ENCODE assay signal across 1 cellular context in the genomic region with DNA sequence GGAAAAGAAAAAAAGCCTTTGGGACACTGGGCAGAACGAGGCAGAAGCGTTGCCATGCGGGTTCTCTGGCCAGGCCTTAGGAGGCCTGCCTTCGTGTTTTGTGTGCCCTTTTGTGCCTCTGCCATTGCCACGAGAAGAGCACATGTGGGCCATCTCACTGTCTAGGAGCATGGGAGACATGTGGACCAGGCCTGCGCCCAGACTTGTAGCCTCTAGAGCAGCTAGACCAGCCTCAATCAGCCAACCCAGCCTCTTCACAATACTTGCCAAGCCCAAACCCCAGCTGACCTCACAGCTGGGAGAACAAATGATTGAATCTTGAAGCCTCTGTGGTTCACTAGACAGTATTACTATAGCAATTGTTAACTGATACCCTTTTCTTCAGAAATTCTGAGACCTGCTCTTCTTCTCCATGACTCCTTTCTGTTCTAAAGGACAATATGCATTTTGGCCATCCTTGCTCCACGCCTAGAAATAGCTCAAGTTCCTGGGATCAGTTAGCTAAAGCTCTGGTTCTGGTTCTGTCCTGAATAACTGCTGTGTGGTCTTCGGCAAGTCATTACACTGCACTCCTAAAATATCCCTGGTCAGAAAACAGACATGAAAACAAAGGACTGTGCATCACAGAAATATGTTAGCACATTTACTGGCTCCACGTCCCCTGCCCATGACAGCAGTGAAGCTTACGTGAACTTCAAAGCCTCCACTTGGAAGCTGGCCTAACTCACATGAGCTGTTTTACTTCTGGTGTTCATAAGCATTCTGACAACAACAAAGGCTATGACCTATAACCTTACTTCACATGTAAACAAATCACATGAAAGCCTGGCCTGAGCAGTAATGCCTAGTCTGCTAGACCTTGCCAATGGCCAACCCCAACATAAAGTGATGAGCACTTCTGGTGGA.
TF ChIP-seq lines count a peak whose summit lies in the region.

No MANE protein-coding gene starts in this region.

TF ChIP-seq in HepG2, 621 proteins besides CTCF, POLR2A, EP300 and RAD21 (continued from another document):
- TF ChIP-seq, protein P1, sequence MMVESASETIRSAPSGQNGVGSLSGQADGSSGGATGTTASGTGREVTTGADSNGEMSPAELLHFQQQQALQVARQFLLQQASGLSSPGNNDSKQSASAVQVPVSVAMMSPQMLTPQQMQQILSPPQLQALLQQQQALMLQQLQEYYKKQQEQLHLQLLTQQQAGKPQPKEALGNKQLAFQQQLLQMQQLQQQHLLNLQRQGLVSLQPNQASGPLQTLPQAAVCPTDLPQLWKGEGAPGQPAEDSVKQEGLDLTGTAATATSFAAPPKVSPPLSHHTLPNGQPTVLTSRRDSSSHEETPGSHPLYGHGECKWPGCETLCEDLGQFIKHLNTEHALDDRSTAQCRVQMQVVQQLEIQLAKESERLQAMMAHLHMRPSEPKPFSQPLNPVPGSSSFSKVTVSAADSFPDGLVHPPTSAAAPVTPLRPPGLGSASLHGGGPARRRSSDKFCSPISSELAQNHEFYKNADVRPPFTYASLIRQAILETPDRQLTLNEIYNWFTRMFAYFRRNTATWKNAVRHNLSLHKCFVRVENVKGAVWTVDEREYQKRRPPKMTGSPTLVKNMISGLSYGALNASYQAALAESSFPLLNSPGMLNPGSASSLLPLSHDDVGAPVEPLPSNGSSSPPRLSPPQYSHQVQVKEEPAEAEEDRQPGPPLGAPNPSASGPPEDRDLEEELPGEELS (CRISPR knock-in tag; IDR thresholded peaks at IDR 0.05): 0 out of 2 replicates have a peak, but pooled peaks have one; percentile 24
- 0 out of 2 replicates have a peak, but pooled peaks have one; percentile 55 for TF ChIP-seq SIX4 (CRISPR knock-in tag; IDR thresholded peaks at IDR 0.05)
- TF ChIP-seq RXRB (CRISPR knock-in tag; IDR thresholded peaks at IDR 0.05; ENCODE audit: borderline replicate concordance): 0 out of 2 replicates have a peak, but pooled peaks have one; percentile 8
- TF ChIP-seq SALL1 (CRISPR knock-in tag; IDR thresholded peaks at IDR 0.05): 0 out of 2 replicates have a peak, but pooled peaks have one; percentile 20
- TF ChIP-seq SOX5 (CRISPR knock-in tag; IDR thresholded peaks at IDR 0.05; ENCODE audit: borderline replicate concordance): peak; percentile 83
- TF ChIP-seq SNAPC2 (CRISPR knock-in tag; IDR thresholded peaks at IDR 0.05): 0 out of 2 replicates have a peak, but pooled peaks have one; percentile 28
- peak; percentile 43; the same call in 1 of the 2 replicates for TF ChIP-seq ARID5B (CRISPR knock-in tag; IDR thresholded peaks at IDR 0.05)
- TF ChIP-seq BHLHE40 (IDR thresholded peaks at IDR 0.05; ENCODE audit: low read length): peak; percentile 72
- no peak for TF ChIP-seq HMGA1 (CRISPR knock-in tag; conservative IDR thresholded peaks at IDR 0.05)
- TF ChIP-seq, protein P2, sequence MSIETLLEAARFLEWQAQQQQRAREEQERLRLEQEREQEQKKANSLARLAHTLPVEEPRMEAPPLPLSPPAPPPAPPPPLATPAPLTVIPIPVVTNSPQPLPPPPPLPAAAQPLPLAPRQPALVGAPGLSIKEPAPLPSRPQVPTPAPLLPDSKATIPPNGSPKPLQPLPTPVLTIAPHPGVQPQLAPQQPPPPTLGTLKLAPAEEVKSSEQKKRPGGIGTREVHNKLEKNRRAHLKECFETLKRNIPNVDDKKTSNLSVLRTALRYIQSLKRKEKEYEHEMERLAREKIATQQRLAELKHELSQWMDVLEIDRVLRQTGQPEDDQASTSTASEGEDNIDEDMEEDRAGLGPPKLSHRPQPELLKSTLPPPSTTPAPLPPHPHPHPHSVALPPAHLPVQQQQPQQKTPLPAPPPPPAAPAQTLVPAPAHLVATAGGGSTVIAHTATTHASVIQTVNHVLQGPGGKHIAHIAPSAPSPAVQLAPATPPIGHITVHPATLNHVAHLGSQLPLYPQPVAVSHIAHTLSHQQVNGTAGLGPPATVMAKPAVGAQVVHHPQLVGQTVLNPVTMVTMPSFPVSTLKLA (IDR thresholded peaks at IDR 0.05): 0 out of 2 replicates have a peak, but pooled peaks have one; percentile 16
- TF ChIP-seq GATAD2A (CRISPR knock-in tag; IDR thresholded peaks at IDR 0.05): peak; percentile 66
- TF ChIP-seq SOX6 (IDR thresholded peaks at IDR 0.05): no peak
- peak; percentile 52; the same call in 1 of the 2 replicates for TF ChIP-seq SOX6 (CRISPR knock-in tag; IDR thresholded peaks at IDR 0.05)
- TF ChIP-seq NR2F2 (IDR thresholded peaks at IDR 0.05; ENCODE audit: borderline replicate concordance, low read depth): no peak
- TF ChIP-seq TCF7 (IDR thresholded peaks at IDR 0.05; ENCODE audit: low read depth): peak; percentile 40; the same call in 1 of the 2 replicates
- TF ChIP-seq TFE3 (CRISPR knock-in tag; IDR thresholded peaks at IDR 0.05): no peak
- no peak for TF ChIP-seq FOXP1 (IDR thresholded peaks at IDR 0.05)
- TF ChIP-seq FOXP1 (CRISPR knock-in tag; IDR thresholded peaks at IDR 0.05): peak; percentile 44; the same call in 1 of the 2 replicates
- no peak for TF ChIP-seq HOXD1 (CRISPR knock-in tag; IDR thresholded peaks at IDR 0.05)
- TF ChIP-seq ZNF138 (CRISPR knock-in tag; IDR thresholded peaks at IDR 0.05; ENCODE audit: low read depth): no peak
- no peak for TF ChIP-seq RFXAP (CRISPR knock-in tag; IDR thresholded peaks at IDR 0.05; ENCODE audit: borderline replicate concordance)
- TF ChIP-seq, protein P3, sequence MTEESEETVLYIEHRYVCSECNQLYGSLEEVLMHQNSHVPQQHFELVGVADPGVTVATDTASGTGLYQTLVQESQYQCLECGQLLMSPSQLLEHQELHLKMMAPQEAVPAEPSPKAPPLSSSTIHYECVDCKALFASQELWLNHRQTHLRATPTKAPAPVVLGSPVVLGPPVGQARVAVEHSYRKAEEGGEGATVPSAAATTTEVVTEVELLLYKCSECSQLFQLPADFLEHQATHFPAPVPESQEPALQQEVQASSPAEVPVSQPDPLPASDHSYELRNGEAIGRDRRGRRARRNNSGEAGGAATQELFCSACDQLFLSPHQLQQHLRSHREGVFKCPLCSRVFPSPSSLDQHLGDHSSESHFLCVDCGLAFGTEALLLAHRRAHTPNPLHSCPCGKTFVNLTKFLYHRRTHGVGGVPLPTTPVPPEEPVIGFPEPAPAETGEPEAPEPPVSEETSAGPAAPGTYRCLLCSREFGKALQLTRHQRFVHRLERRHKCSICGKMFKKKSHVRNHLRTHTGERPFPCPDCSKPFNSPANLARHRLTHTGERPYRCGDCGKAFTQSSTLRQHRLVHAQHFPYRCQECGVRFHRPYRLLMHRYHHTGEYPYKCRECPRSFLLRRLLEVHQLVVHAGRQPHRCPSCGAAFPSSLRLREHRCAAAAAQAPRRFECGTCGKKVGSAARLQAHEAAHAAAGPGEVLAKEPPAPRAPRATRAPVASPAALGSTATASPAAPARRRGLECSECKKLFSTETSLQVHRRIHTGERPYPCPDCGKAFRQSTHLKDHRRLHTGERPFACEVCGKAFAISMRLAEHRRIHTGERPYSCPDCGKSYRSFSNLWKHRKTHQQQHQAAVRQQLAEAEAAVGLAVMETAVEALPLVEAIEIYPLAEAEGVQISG (CRISPR knock-in tag; IDR thresholded peaks at IDR 0.05): no peak
- no peak for TF ChIP-seq TEAD2 (CRISPR knock-in tag; IDR thresholded peaks at IDR 0.05)
- no peak for TF ChIP-seq SOX13 (IDR thresholded peaks at IDR 0.05)
- peak in 1 of 2 experiments; percentile 54; a peak in 1 of 4 replicates for TF ChIP-seq SOX13 (CRISPR knock-in tag; conservative IDR thresholded peaks at IDR 0.05 in 1 of 2, IDR thresholded peaks at IDR 0.05 in 1 of 2)
- TF ChIP-seq SAP130 (CRISPR knock-in tag; IDR thresholded peaks at IDR 0.05; ENCODE audit: low read depth): 0 out of 2 replicates have a peak, but pooled peaks have one; percentile 11
